ENCODE assay signal across 8 cellular contexts in the genomic region with DNA sequence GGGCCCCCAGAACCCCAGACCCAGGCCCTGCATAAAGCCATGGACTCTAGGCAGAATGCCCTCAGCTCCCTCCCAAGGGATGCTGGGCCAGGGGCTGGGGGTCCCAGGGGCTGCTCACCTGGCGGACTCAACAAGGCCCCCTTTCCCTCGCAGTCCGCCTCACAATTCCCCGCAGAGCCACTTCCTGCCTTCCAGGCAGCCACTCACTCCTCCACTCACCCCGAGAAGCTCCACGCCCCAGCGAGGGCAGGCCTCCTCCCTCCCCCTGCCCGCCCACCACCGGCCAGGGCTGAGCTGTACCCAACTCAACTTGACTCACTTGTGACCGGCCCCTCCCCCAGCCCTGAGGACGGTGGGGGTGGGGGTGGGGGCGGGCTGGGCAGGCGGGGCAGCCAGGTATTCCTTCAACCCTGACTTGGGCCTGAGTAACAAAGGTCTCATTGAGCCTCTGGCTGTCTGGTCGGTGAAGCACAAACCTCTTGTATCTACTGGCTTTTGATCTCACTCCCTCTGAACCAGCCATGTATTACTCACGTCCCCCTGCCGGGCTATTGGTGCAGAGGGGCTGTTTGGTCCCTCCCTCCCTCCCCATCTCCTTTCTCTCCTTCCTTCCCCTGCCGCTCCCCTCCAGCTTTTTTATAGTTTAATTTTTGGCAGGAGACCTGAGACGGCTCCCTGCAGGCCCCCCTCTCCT. TPM values are rescaled to one million over a fixed set of nuclear protein-coding genes. Genes with fewer than 3 reads are reported as not detected.
DNase-seq lines count a peak whose midpoint lies in the region; ATAC-seq and TF ChIP-seq lines count a peak whose summit lies in the region.

No MANE protein-coding gene starts in this region.

- peaks cover 7% of the 10 kb centered on the region for H3K27me3 Mint-ChIP-seq in neural progenitor cell (ENCODE audit: insufficient read depth, low read depth)

- DNase-seq in ELF-1 (ENCODE audit: low read depth, low spot score) (peak; percentile 93), NCI-H2227 treated with DMSO at 0.1 percent for 48 hours (lab: John Stamatoyannopoulos, UW) (peak; percentile 49), brain microvascular endothelial cell (peak; percentile 22), neural progenitor cell (ENCODE audit: low spot score) (peak; percentile 75), sigmoid colon (no peak)

- H3K27ac Mint-ChIP-seq in neural progenitor cell, result peak overlapping the region; percentile 96

- H3K4me2 ChIP-seq in neural progenitor cell, result peak overlapping the region; percentile 72

- H4K20me1 ChIP-seq in neural progenitor cell (ENCODE audit: low read depth), result peaks cover 75% of the 10 kb centered on the region

- peaks cover 41% of the 10 kb centered on the region for H3K79me2 ChIP-seq in neural progenitor cell (ENCODE audit: low read depth)

- TF ChIP-seq POLR2A in sigmoid colon (IDR thresholded peaks at IDR 0.05), result no peak

- WGBS in sigmoid colon, 2 donors, result 10 to 33% methylated on average over 18 of the region's 18 CpGs

- H3K36me3 ChIP-seq in brain microvascular endothelial cell (replicated peaks) (no peaks in the 10 kb centered on the region), neural progenitor cell (no peaks in the 10 kb centered on the region), sigmoid colon (no peaks in the 10 kb centered on the region)

- H3K9ac ChIP-seq in neural progenitor cell, result no peak overlapping the region

- H3K4me1 ChIP-seq in neural progenitor cell (peaks cover 92% of the 10 kb centered on the region), sigmoid colon (peaks cover 0 to 12% (median 6%) of the 10 kb centered on the region in 4 donors)

- H2AFZ ChIP-seq in neural progenitor cell (replicated peaks), result no peak overlapping the region

- no peaks in the 10 kb centered on the region for H3K9me3 Mint-ChIP-seq in neural progenitor cell

- H3K27ac ChIP-seq in brain microvascular endothelial cell, result no peak overlapping the region
- H3K27ac ChIP-seq in neural progenitor cell, result peak overlapping the region; percentile 87
- peak overlapping the region in 1 of 4 donors; percentile 23 for H3K27ac ChIP-seq in sigmoid colon

- TF ChIP-seq CTCF in brain microvascular endothelial cell (IDR thresholded peaks at IDR 0.05; ENCODE audit: low read depth, low read length, missing control alignments), result peak; percentile 35
- TF ChIP-seq CTCF in neural progenitor cell (IDR thresholded peaks at IDR 0.05), result no peak
- TF ChIP-seq CTCF in sigmoid colon (IDR thresholded peaks at IDR 0.05), result no peak

- H3K9me3 ChIP-seq in neural progenitor cell (ENCODE audit: low read depth) (no peaks in the 10 kb centered on the region), sigmoid colon (no peaks in the 10 kb centered on the region)

- H3K27me3 ChIP-seq in brain microvascular endothelial cell (replicated peaks), result peaks cover 36% of the 10 kb centered on the region
- no peaks in the 10 kb centered on the region for H3K27me3 ChIP-seq in neural progenitor cell
- H3K27me3 ChIP-seq in sigmoid colon, result peaks cover 21 to 55% (median 42%) of the 10 kb centered on the region in 3 donors

- peaks cover 6% of the 10 kb centered on the region for H3K36me3 Mint-ChIP-seq in neural progenitor cell

- H3K4me1 Mint-ChIP-seq in neural progenitor cell, result peaks cover 97% of the 10 kb centered on the region

- ATAC-seq in HG03039 (IDR thresholded peaks at IDR 0.05; ENCODE audit: unreplicated experiment) (no peak), GM18517 (IDR thresholded peaks at IDR 0.05; ENCODE audit: unreplicated experiment) (no peak), GM21390 (IDR thresholded peaks at IDR 0.05; ENCODE audit: unreplicated experiment) (no peak)

- H3K4me3 ChIP-seq in brain microvascular endothelial cell (ENCODE audit: low read depth, low read length) (peak overlapping the region; percentile 5), neural progenitor cell (peak overlapping the region; percentile 37), sigmoid colon (no peak overlapping the region)

- intact Hi-C loops in sigmoid colon (cut with DNase I), result no loop called here

- peaks cover 91% of the 10 kb centered on the region for H3F3A ChIP-seq in neural progenitor cell (ENCODE audit: low read depth)

- in situ Hi-C loops in brain microvascular endothelial cell (cut with HindIII; ENCODE audit: low pct_ligation_motif_present, low sequenced_read_pairs), result no loop called here

- peak overlapping the region; percentile 89 for H3K4me3 Mint-ChIP-seq in neural progenitor cell

- TF ChIP-seq EP300 in sigmoid colon (IDR thresholded peaks at IDR 0.05), result no peak

RNA-seq across cellular contexts. Expression of gene BLACAT1, which starts 5.9 kb away (rescaled TPM):
- total RNA-seq in neural progenitor cell (ENCODE audit: low replicate concordance) (13.9 and 25.7 TPM in 2 replicates), sigmoid colon (under 1 TPM in 1 of 4 donors, not detected in 3; 0.36 TPM)
- under 1 TPM in 1 of 3 donors, not detected in 2; 0.51 TPM for polyA plus RNA-seq in sigmoid colon

RNA-seq across cellular contexts. Expression of gene LEMD1, which starts 28.0 kb away (rescaled TPM):
- total RNA-seq in neural progenitor cell (ENCODE audit: low replicate concordance), result 15.0 and 79.0 TPM in 2 replicates
- not detected for total RNA-seq in sigmoid colon
- polyA plus RNA-seq in sigmoid colon, result under 1 TPM in 1 of 3 donors, not detected in 2; 0.34 TPM

RNA-seq across cellular contexts. Expression of gene CDK18, which starts 54.6 kb away (rescaled TPM):
- total RNA-seq in neural progenitor cell (ENCODE audit: low replicate concordance) (14.1 and 25.5 TPM in 2 replicates), sigmoid colon (10 to 100 TPM in 2 of 4 donors, 1 to 10 TPM in 2; 6.7 to 14.3 (median 11.4) TPM)
- polyA plus RNA-seq in sigmoid colon, result 10 to 100 TPM; 10.8 to 26.8 (median 14.3) TPM

Comparison
In these comparisons a context has a peak if more than half of its experiments do, and no peak if none do; other contexts are left out.
1. H3K4me3 ChIP-seq: peak in brain microvascular endothelial cell (single experiment) and neural progenitor cell (single experiment); none in sigmoid colon (0 of 4).
2. RNA of gene BLACAT1, which starts 5.9 kb away (total RNA-seq): 13.9 to 25.7 TPM in neural progenitor cell; 0.36 TPM in sigmoid colon; every median in the first group is over 10 times any median in the second.
3. RNA of gene LEMD1, which starts 28.0 kb away (total RNA-seq): 15.0 to 79.0 TPM in neural progenitor cell; not detected in sigmoid colon; every median in the first group is over 10 times any median in the second.